In genomic region chr20:53869466-53870258, GRCh38 we compare ENCODE assay signal across 8 cellular contexts.
DNase-seq lines count a peak whose midpoint lies in the region; ATAC-seq and TF ChIP-seq lines count a peak whose summit lies in the region.

No MANE protein-coding gene starts in this region.

- H3K9me3 Mint-ChIP-seq in stimulated activated naive CD8-positive, alpha-beta T cell treated with anti-CD3 and anti-CD28 coated beads, Interleukin-15, amount 100 ng/mL, for 72 hours, result no peaks in the 10 kb centered on the region

- POLR2A ChIA-PET in BJ (lab: Charles Lee), result no interaction called here

- peak; percentile 77 for TF ChIP-seq CTCF in BJ (IDR thresholded peaks at IDR 0.05; ENCODE audit: insufficient read depth, low read depth, low read length)

- H3K4me1 Mint-ChIP-seq in stimulated activated naive CD8-positive, alpha-beta T cell treated with anti-CD3 and anti-CD28 coated beads, Interleukin-15, amount 100 ng/mL, for 72 hours, result peaks cover 85% of the 10 kb centered on the region

- ATAC-seq in GM18909 (IDR thresholded peaks at IDR 0.05; ENCODE audit: poor library complexity, unreplicated experiment) (peak; percentile 53), HG03439 (IDR thresholded peaks at IDR 0.05; ENCODE audit: unreplicated experiment) (peak; percentile 63)
- peak; percentile 94 for ATAC-seq in stimulated activated naive CD8-positive, alpha-beta T cell treated with anti-CD3 and anti-CD28 coated beads, Interleukin-15, amount 100 ng/mL, for 72 hours

- H3K9ac ChIP-seq in endocrine pancreas (ENCODE audit: control insufficient read depth, insufficient read depth, low read length), result no peak overlapping the region

- H3K9me3 ChIP-seq in endocrine pancreas (ENCODE audit: control insufficient read depth, low read length) (no peaks in the 10 kb centered on the region), muscle layer of duodenum (ENCODE audit: control insufficient read depth in 1 of 2, low read length in 2 of 2) (no peaks in the 10 kb centered on the region)

- peak overlapping the region; percentile 56 to 70 for H3K4me3 Mint-ChIP-seq in stimulated activated naive CD8-positive, alpha-beta T cell treated with anti-CD3 and anti-CD28 coated beads, Interleukin-15, amount 100 ng/mL, for 72 hours

- H3K4me1 ChIP-seq in endocrine pancreas (ENCODE audit: control insufficient read depth, insufficient read depth, low read length) (peaks cover 7% of the 10 kb centered on the region), muscle layer of duodenum (ENCODE audit: control insufficient read depth in 1 of 2, insufficient read depth in 2 of 2, low read length in 2 of 2) (peaks cover 10 to 25% of the 10 kb centered on the region in 2 donors)

- H3K4me3 ChIP-seq in BJ (ENCODE audit: low read depth, low read length), result no peak overlapping the region
- H3K4me3 ChIP-seq in endocrine pancreas (ENCODE audit: control insufficient read depth, insufficient read depth, low read length), result peak overlapping the region; percentile 8
- H3K4me3 ChIP-seq in muscle layer of duodenum (ENCODE audit: low read depth in 1 of 2, low read length in 2 of 2), result peak overlapping the region in 1 of 2 donors; percentile 26

- no peaks in the 10 kb centered on the region for H3K27me3 ChIP-seq in BJ (ENCODE audit: control insufficient read depth, insufficient read depth, low read length)
- no peaks in the 10 kb centered on the region for H3K27me3 ChIP-seq in endocrine pancreas (ENCODE audit: control insufficient read depth, insufficient read depth, low read length)
- no peaks in the 10 kb centered on the region for H3K27me3 ChIP-seq in muscle layer of duodenum (ENCODE audit: low read depth, low read length)

- DNase-seq in BJ (ENCODE audit: low read depth) (no peak), NCI-H82 (lab: John Stamatoyannopoulos, UW) (peak; percentile 91)
- DNase-seq in activated CD4-positive, alpha-beta T cell treated with anti-CD3 and anti-CD28 coated beads, Interleukin-2, amount 50 U/mL, for 48 hours, result peak; percentile 67 to 75
- peak; percentile 68 to 85 for DNase-seq in stimulated activated naive CD8-positive, alpha-beta T cell treated with anti-CD3 and anti-CD28 coated beads, Interleukin-15, amount 100 ng/mL, for 72 hours

- CTCF ChIA-PET in BJ (lab: Yijun Ruan, JAX), result interaction anchor here (0.9 to 1.3 kb wide), 6 partner anchors 10 to 166 kb away, joined by 3 to 5 read pairs (median 4); no protein-coding TSS in a partner anchor

- H3K27ac ChIP-seq in muscle layer of duodenum (ENCODE audit: low read length), result peak overlapping the region; percentile 63

- H3K27ac Mint-ChIP-seq in stimulated activated naive CD8-positive, alpha-beta T cell treated with anti-CD3 and anti-CD28 coated beads, Interleukin-15, amount 100 ng/mL, for 72 hours, result peak overlapping the region; percentile 84 to 96

- H3K36me3 ChIP-seq in BJ (ENCODE audit: control insufficient read depth, insufficient read depth, low read length), result no peaks in the 10 kb centered on the region
- H3K36me3 ChIP-seq in endocrine pancreas (ENCODE audit: control insufficient read depth, insufficient read depth, low read length), result no peaks in the 10 kb centered on the region
- H3K36me3 ChIP-seq in muscle layer of duodenum (ENCODE audit: control insufficient read depth in 1 of 2, insufficient read depth in 2 of 2, low read length in 2 of 2), result peaks cover 0 to 5% of the 10 kb centered on the region in 2 donors

- no peaks in the 10 kb centered on the region for H3K27me3 Mint-ChIP-seq in stimulated activated naive CD8-positive, alpha-beta T cell treated with anti-CD3 and anti-CD28 coated beads, Interleukin-15, amount 100 ng/mL, for 72 hours
